In the genomic region with DNA sequence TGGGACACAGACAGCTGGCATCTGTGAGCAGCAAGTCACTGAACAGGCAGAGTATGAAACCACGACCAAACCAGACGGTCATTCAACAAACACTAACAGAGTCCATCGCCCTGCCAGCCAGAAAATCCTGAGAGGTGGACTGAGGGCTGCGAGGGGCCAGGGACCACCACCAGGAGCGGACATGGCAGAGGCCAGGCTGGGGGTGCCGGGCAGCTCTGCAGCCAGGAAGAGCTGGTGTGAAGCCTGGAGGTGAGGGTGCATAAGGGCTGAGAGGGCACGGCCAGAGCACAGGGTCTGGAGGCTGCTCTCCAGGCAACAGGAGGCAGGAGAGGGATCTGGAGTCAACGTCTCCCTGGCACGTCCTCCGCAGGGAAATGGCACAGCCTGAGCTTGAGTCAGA, we compare ENCODE assay signal across 22 cellular contexts. TPM values are rescaled to one million over a fixed set of nuclear protein-coding genes. Genes with fewer than 3 reads are reported as not detected.
DNase-seq lines count a peak whose midpoint lies in the region; FAIRE-seq and TF ChIP-seq lines count a peak whose summit lies in the region.
"Had no signal": no experiment of that assay in that cellular context is flagged by ENCODE, and none has a peak within 500 bp of the region (broad histone marks: within the 10 kb centered on the region; RNA-seq: fewer than 3 reads in every experiment).

No MANE protein-coding gene starts in this region.

- CTCF ChIA-PET in activated CD4-positive, alpha-beta memory T cell treated with anti-CD3 and anti-CD28 coated beads, Interleukin-2, amount 10 ng/mL, durations not matched to agents 7 days and 5 days (lab: Charles Lee), result no interaction called here
- CTCF ChIA-PET in activated CD4-positive, alpha-beta memory T cell treated with anti-CD3 and anti-CD28 coated beads for 36 hours (lab: Charles Lee), result no interaction called here

- no peak overlapping the region for H3K14ac ChIP-seq in neuronal stem cell (ENCODE audit: low read length)

- no peak overlapping the region for H2AFZ ChIP-seq in neuronal stem cell (ENCODE audit: low read length)

- H3K9me3 Mint-ChIP-seq in activated CD4-positive, alpha-beta memory T cell treated with anti-CD3 and anti-CD28 coated beads, Interleukin-2, amount 10 ng/mL, durations not matched to agents 7 days and 5 days, result no peaks in the 10 kb centered on the region
- no peaks in the 10 kb centered on the region for H3K9me3 Mint-ChIP-seq in activated CD4-positive, alpha-beta memory T cell treated with anti-CD3 and anti-CD28 coated beads for 36 hours
- H3K9me3 Mint-ChIP-seq: CD4-positive, alpha-beta T cell; CD8-positive, alpha-beta memory T cell; HFFc6 had no signal

- intact Hi-C loops in activated CD4-positive, alpha-beta memory T cell treated with anti-CD3 and anti-CD28 coated beads for 36 hours (cut with micrococcal nuclease), result no loop called here

- H3K23ac ChIP-seq in neuronal stem cell (ENCODE audit: low read depth, low read length, poor library complexity), result peak overlapping the region; percentile 11

- H4K8ac ChIP-seq in neuronal stem cell (ENCODE audit: low read depth, low read length), result no peak overlapping the region

- peaks cover 9% of the 10 kb centered on the region for H3K79me1 ChIP-seq in neuronal stem cell (ENCODE audit: low read depth, low read length)

- no peak overlapping the region for H3K4ac ChIP-seq in neuronal stem cell (ENCODE audit: low read length)

- H3K27me3 Mint-ChIP-seq in activated CD4-positive, alpha-beta memory T cell treated with anti-CD3 and anti-CD28 coated beads, Interleukin-2, amount 10 ng/mL, durations not matched to agents 7 days and 5 days, result no peaks in the 10 kb centered on the region
- no peaks in the 10 kb centered on the region for H3K27me3 Mint-ChIP-seq in activated CD4-positive, alpha-beta memory T cell treated with anti-CD3 and anti-CD28 coated beads for 36 hours
- H3K27me3 Mint-ChIP-seq: B cell; CD4-positive, alpha-beta T cell; CD8-positive, alpha-beta memory T cell had no signal

- H3K4me3 ChIP-seq in BLaER1 (no peak overlapping the region), neuronal stem cell (ENCODE audit: low read length in 2 of 2) (no peak overlapping the region)
- H3K4me3 ChIP-seq: BLaER1 treated with 17β-estradiol and CSF1 and Interleukin-3, amounts not matched to agents 10 nM and 100 nM; HAP-1 had no signal

- H3K36me3 ChIP-seq in BLaER1 (peaks cover 98% of the 10 kb centered on the region), neuronal stem cell (replicated peaks in 1 of 2; ENCODE audit: control insufficient read depth in 2 of 2, insufficient read depth in 2 of 2, low read length in 2 of 2) (peaks cover 75 to 85% of the 10 kb centered on the region in 2 donors)

- no peak overlapping the region for H2BK15ac ChIP-seq in neuronal stem cell (ENCODE audit: low read length)

- no peak overlapping the region for H2BK120ac ChIP-seq in neuronal stem cell (ENCODE audit: low read depth, low read length)

- H2BK12ac ChIP-seq in neuronal stem cell (ENCODE audit: low read length), result no peak overlapping the region

- peak overlapping the region; percentile 31 for H3K27ac Mint-ChIP-seq in activated CD4-positive, alpha-beta memory T cell treated with anti-CD3 and anti-CD28 coated beads, Interleukin-2, amount 10 ng/mL, durations not matched to agents 7 days and 5 days
- no peak overlapping the region for H3K27ac Mint-ChIP-seq in activated CD4-positive, alpha-beta memory T cell treated with anti-CD3 and anti-CD28 coated beads for 36 hours
- H3K27ac Mint-ChIP-seq: B cell; CD4-positive, alpha-beta T cell; HFFc6 had no signal

- no peak overlapping the region for H2BK5ac ChIP-seq in neuronal stem cell (ENCODE audit: low read length)

- no peak overlapping the region for H2AK5ac ChIP-seq in neuronal stem cell (ENCODE audit: low read depth, low read length)

- peaks cover 26% of the 10 kb centered on the region for H3K4me1 Mint-ChIP-seq in activated CD4-positive, alpha-beta memory T cell treated with anti-CD3 and anti-CD28 coated beads, Interleukin-2, amount 10 ng/mL, durations not matched to agents 7 days and 5 days
- H3K4me1 Mint-ChIP-seq in activated CD4-positive, alpha-beta memory T cell treated with anti-CD3 and anti-CD28 coated beads for 36 hours (ENCODE audit: low read depth), result peaks cover 4% of the 10 kb centered on the region
- H3K4me1 Mint-ChIP-seq: B cell, CD14-positive monocyte had no signal

- H3K9ac ChIP-seq in BLaER1 (peak overlapping the region; percentile 50), neuronal stem cell (ENCODE audit: low read depth, low read length, poor library complexity) (peak overlapping the region; percentile 37)

- no peak overlapping the region for H3K18ac ChIP-seq in neuronal stem cell (ENCODE audit: low read length)

- WGBS in neuronal stem cell (ENCODE audit: extremely low coverage in 2 of 2, insufficient read length in 2 of 2, insufficient replicate concordance in 1 of 2), 2 donors, result no CpG with 5 or more reads among the region's 10 CpGs

- H3K4me2 ChIP-seq in BLaER1, result peak overlapping the region; percentile 47
- no peak overlapping the region for H3K4me2 ChIP-seq in neuronal stem cell (ENCODE audit: insufficient read depth, low read length, poor library complexity, severe bottlenecking)

- peaks cover 45% of the 10 kb centered on the region for H3K36me3 Mint-ChIP-seq in activated CD4-positive, alpha-beta memory T cell treated with anti-CD3 and anti-CD28 coated beads, Interleukin-2, amount 10 ng/mL, durations not matched to agents 7 days and 5 days (ENCODE audit: low read depth)
- peaks cover 39% of the 10 kb centered on the region for H3K36me3 Mint-ChIP-seq in activated CD4-positive, alpha-beta memory T cell treated with anti-CD3 and anti-CD28 coated beads for 36 hours

- H3K27me3 ChIP-seq in BLaER1 (no peaks in the 10 kb centered on the region), neuronal stem cell (ENCODE audit: control insufficient read depth in 3 of 3, insufficient read depth in 3 of 3, low read depth in 1 of 3, low read length in 3 of 3) (no peaks in the 10 kb centered on the region)
- H3K27me3 ChIP-seq: BLaER1 treated with 17β-estradiol and CSF1 and Interleukin-3, amounts not matched to agents 10 nM and 100 nM had no signal

- TF ChIP-seq POLR2A in GM12892 (IDR thresholded peaks at IDR 0.05; ENCODE audit: low read depth, low read length), result no peak

- no peak overlapping the region for H3K4me3 Mint-ChIP-seq in activated CD4-positive, alpha-beta memory T cell treated with anti-CD3 and anti-CD28 coated beads, Interleukin-2, amount 10 ng/mL, durations not matched to agents 7 days and 5 days
- no peak overlapping the region for H3K4me3 Mint-ChIP-seq in activated CD4-positive, alpha-beta memory T cell treated with anti-CD3 and anti-CD28 coated beads for 36 hours
- H3K4me3 Mint-ChIP-seq: B cell; CD14-positive monocyte; CD4-positive, alpha-beta T cell; CD8-positive, alpha-beta memory T cell; HFFc6 had no signal

- H3K9me3 ChIP-seq in BLaER1 (no peaks in the 10 kb centered on the region), neuronal stem cell (replicated peaks in 1 of 2; ENCODE audit: control insufficient read depth in 2 of 2, insufficient read depth in 1 of 2, low read depth in 1 of 2, low read length in 2 of 2) (peaks cover 0 to 6% of the 10 kb centered on the region in 2 donors)
- H3K9me3 ChIP-seq: BLaER1 treated with 17β-estradiol and CSF1 and Interleukin-3, amounts not matched to agents 10 nM and 100 nM; HAP-1 had no signal

- no peak overlapping the region for H4K91ac ChIP-seq in neuronal stem cell (ENCODE audit: low read depth, low read length, poor library complexity)

- H3K27ac ChIP-seq in BLaER1 (0 out of 2 replicates have a peak overlapping the region, but pooled peaks have one; percentile 3), neuronal stem cell (replicated peaks; ENCODE audit: low read length) (no peak overlapping the region)
- H3K27ac ChIP-seq: 22Rv1 had no signal

- FAIRE-seq in GM12892 (lab: Jason Lieb, UNC), result no peak
- FAIRE-seq: A204.1, D721Med, GM12891, H54 had no signal

- POLR2A ChIA-PET in activated CD4-positive, alpha-beta memory T cell treated with anti-CD3 and anti-CD28 coated beads, Interleukin-2, amount 10 ng/mL, durations not matched to agents 7 days and 5 days (lab: Charles Lee), result no interaction called here
- POLR2A ChIA-PET in activated CD4-positive, alpha-beta memory T cell treated with anti-CD3 and anti-CD28 coated beads for 36 hours (lab: Charles Lee), result no interaction called here

- H3K4me1 ChIP-seq in BLaER1 (peaks cover 14% of the 10 kb centered on the region), neuronal stem cell (ENCODE audit: control insufficient read depth in 2 of 2, insufficient read depth in 1 of 2, low read depth in 1 of 2, low read length in 2 of 2) (peaks cover 0 to 2% of the 10 kb centered on the region in 2 donors)
- H3K4me1 ChIP-seq: HAP-1 had no signal

- H4K20me1 ChIP-seq in BLaER1, result peaks cover 60% of the 10 kb centered on the region

- no peak for DNase-seq in activated CD4-positive, alpha-beta memory T cell treated with anti-CD3 and anti-CD28 coated beads, Interleukin-2, amount 10 ng/mL, durations not matched to agents 7 days and 5 days
- no peak for DNase-seq in activated CD4-positive, alpha-beta memory T cell treated with anti-CD3 and anti-CD28 coated beads for 36 hours
- DNase-seq in neuronal stem cell (ENCODE audit: low spot score) (no peak), EL (no peak), GM12892 (ENCODE audit: insufficient read length) (no peak)
- DNase-seq: CD4-positive, alpha-beta T cell; CD8-positive, alpha-beta memory T cell; DMS 273 treated with DMSO at 0.1 percent for 48 hours; DMS79; GF-D8; GOT3 had no signal

RNA-seq across cellular contexts. Expression of a gene that starts 15.5 kb away (rescaled TPM):
- total RNA-seq in activated CD4-positive, alpha-beta memory T cell treated with anti-CD3 and anti-CD28 coated beads, Interleukin-2, amount 10 ng/mL, durations not matched to agents 7 days and 5 days, result 100 to 1,000 TPM; 120 to 136 TPM
- 10 to 100 TPM; 44.4 to 47.8 TPM for total RNA-seq in activated CD4-positive, alpha-beta memory T cell treated with anti-CD3 and anti-CD28 coated beads for 36 hours
- 20.0 TPM for polyA plus RNA-seq in neuronal stem cell (2013, experiment 1 of 2)
- 18.9 TPM for polyA plus RNA-seq in neuronal stem cell (2013, experiment 2 of 2)
- 16.1 TPM for polyA plus RNA-seq in GM12892 (2012; ENCODE audit: missing spikeins)

RNA-seq across cellular contexts. Expression of a gene that starts 24.8 kb away (rescaled TPM):
- 10 to 100 TPM; 23.6 to 25.7 TPM for total RNA-seq in activated CD4-positive, alpha-beta memory T cell treated with anti-CD3 and anti-CD28 coated beads, Interleukin-2, amount 10 ng/mL, durations not matched to agents 7 days and 5 days
- 10 to 100 TPM; 25.5 to 26.9 TPM for total RNA-seq in activated CD4-positive, alpha-beta memory T cell treated with anti-CD3 and anti-CD28 coated beads for 36 hours
- 21.4 TPM for polyA plus RNA-seq in neuronal stem cell (2013, experiment 1 of 2)
- 21.4 TPM for polyA plus RNA-seq in neuronal stem cell (2013, experiment 2 of 2)
- polyA plus RNA-seq in GM12892 (2012; ENCODE audit: missing spikeins), result 45.2 TPM

RNA-seq across cellular contexts. Expression of a gene that starts 24.8 kb away (rescaled TPM):
- 10 to 100 TPM; 85.2 to 87.5 TPM for total RNA-seq in activated CD4-positive, alpha-beta memory T cell treated with anti-CD3 and anti-CD28 coated beads, Interleukin-2, amount 10 ng/mL, durations not matched to agents 7 days and 5 days
- 100 to 1,000 TPM; 112 to 114 TPM for total RNA-seq in activated CD4-positive, alpha-beta memory T cell treated with anti-CD3 and anti-CD28 coated beads for 36 hours
- 46.7 TPM for polyA plus RNA-seq in neuronal stem cell (2013, experiment 1 of 2)
- 46.4 TPM for polyA plus RNA-seq in neuronal stem cell (2013, experiment 2 of 2)
- 39.5 TPM for polyA plus RNA-seq in GM12892 (2012; ENCODE audit: missing spikeins)
